2 cellular contexts compared by ENCODE assay signal in genomic region chr11:47631473-47631872, GRCh38.
TF ChIP-seq lines count a peak whose summit lies in the region.

No MANE protein-coding gene starts in this region.

TF ChIP-seq in HEK293, 187 proteins besides CTCF, POLR2A, EP300 and RAD21:
- no peak for TF ChIP-seq ZSCAN30 (tag by site-specific recombination; IDR thresholded peaks at IDR 0.05)
- TF ChIP-seq ZBTB17 (tag by site-specific recombination; IDR thresholded peaks at IDR 0.05) = peak; percentile 72
- TF ChIP-seq ZNF138 (tag by site-specific recombination; IDR thresholded peaks at IDR 0.05; ENCODE audit: borderline replicate concordance) = no peak
- TF ChIP-seq, protein P1, sequence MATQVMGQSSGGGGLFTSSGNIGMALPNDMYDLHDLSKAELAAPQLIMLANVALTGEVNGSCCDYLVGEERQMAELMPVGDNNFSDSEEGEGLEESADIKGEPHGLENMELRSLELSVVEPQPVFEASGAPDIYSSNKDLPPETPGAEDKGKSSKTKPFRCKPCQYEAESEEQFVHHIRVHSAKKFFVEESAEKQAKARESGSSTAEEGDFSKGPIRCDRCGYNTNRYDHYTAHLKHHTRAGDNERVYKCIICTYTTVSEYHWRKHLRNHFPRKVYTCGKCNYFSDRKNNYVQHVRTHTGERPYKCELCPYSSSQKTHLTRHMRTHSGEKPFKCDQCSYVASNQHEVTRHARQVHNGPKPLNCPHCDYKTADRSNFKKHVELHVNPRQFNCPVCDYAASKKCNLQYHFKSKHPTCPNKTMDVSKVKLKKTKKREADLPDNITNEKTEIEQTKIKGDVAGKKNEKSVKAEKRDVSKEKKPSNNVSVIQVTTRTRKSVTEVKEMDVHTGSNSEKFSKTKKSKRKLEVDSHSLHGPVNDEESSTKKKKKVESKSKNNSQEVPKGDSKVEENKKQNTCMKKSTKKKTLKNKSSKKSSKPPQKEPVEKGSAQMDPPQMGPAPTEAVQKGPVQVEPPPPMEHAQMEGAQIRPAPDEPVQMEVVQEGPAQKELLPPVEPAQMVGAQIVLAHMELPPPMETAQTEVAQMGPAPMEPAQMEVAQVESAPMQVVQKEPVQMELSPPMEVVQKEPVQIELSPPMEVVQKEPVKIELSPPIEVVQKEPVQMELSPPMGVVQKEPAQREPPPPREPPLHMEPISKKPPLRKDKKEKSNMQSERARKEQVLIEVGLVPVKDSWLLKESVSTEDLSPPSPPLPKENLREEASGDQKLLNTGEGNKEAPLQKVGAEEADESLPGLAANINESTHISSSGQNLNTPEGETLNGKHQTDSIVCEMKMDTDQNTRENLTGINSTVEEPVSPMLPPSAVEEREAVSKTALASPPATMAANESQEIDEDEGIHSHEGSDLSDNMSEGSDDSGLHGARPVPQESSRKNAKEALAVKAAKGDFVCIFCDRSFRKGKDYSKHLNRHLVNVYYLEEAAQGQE (tag by site-specific recombination; IDR thresholded peaks at IDR 0.05) = no peak
- TF ChIP-seq, protein P2, sequence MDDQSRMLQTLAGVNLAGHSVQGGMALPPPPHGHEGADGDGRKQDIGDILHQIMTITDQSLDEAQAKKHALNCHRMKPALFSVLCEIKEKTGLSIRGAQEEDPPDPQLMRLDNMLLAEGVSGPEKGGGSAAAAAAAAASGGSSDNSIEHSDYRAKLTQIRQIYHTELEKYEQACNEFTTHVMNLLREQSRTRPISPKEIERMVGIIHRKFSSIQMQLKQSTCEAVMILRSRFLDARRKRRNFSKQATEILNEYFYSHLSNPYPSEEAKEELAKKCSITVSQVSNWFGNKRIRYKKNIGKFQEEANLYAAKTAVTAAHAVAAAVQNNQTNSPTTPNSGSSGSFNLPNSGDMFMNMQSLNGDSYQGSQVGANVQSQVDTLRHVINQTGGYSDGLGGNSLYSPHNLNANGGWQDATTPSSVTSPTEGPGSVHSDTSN (CRISPR knock-in tag; IDR thresholded peaks at IDR 0.05) = no peak
- TF ChIP-seq ZNF416 (tag by site-specific recombination; IDR thresholded peaks at IDR 0.05) = no peak
- no peak for TF ChIP-seq ZNF112 (tag by site-specific recombination; IDR thresholded peaks at IDR 0.05)
- 0 out of 2 replicates have a peak, but pooled peaks have one; percentile 12 for TF ChIP-seq ZNF366 (tag by site-specific recombination; conservative IDR thresholded peaks at IDR 0.05)
- TF ChIP-seq FEZF1 (tag by site-specific recombination; IDR thresholded peaks at IDR 0.05) = peak; percentile 44
- no peak for TF ChIP-seq ZNF26 (tag by site-specific recombination; IDR thresholded peaks at IDR 0.05)
- 0 out of 2 replicates have a peak, but pooled peaks have one; percentile 10 for TF ChIP-seq PRDM1 (tag by site-specific recombination; IDR thresholded peaks at IDR 0.05)
- TF ChIP-seq ZNF561 (tag by site-specific recombination; IDR thresholded peaks at IDR 0.05; ENCODE audit: borderline replicate concordance) = no peak
- no peak for TF ChIP-seq ZNF311 (tag by site-specific recombination; IDR thresholded peaks at IDR 0.05; ENCODE audit: borderline replicate concordance)
- no peak for TF ChIP-seq ZBTB7A (tag by site-specific recombination; IDR thresholded peaks at IDR 0.05; ENCODE audit: low read depth)
- peak; percentile 47 for TF ChIP-seq ZFHX2 (tag by site-specific recombination; conservative IDR thresholded peaks at IDR 0.05)
- peak; percentile 80 for TF ChIP-seq ZNF350 (tag by site-specific recombination; IDR thresholded peaks at IDR 0.05)
- no peak for TF ChIP-seq ZNF394 (tag by site-specific recombination; IDR thresholded peaks at IDR 0.05; ENCODE audit: borderline replicate concordance)
- no peak for TF ChIP-seq ZNF335 (tag by site-specific recombination; conservative IDR thresholded peaks at IDR 0.05)

TF ChIP-seq in endothelial cell of umbilical vein, 7 proteins besides CTCF, POLR2A, EP300 and RAD21:
- TF ChIP-seq POLR2AphosphoS5 (IDR thresholded peaks at IDR 0.05; ENCODE audit: insufficient read depth, low read depth, low read length) = no peak
- no peak for TF ChIP-seq FOS (IDR thresholded peaks at IDR 0.05; ENCODE audit: borderline replicate concordance, insufficient read depth, low read length)
- TF ChIP-seq MYC (IDR thresholded peaks at IDR 0.05; ENCODE audit: low read depth, low read length) = no peak
- no peak for TF ChIP-seq EZH2 (IDR thresholded peaks at IDR 0.05; ENCODE audit: borderline replicate concordance, low read depth, low read length, severe bottlenecking)
- no peak for TF ChIP-seq JUN (IDR thresholded peaks at IDR 0.05; ENCODE audit: borderline replicate concordance, insufficient read depth, insufficient read length, low read depth)
- TF ChIP-seq GATA2 (IDR thresholded peaks at IDR 0.05; ENCODE audit: insufficient read depth, insufficient read length, low read depth, low read length) = no peak
- TF ChIP-seq MAX (IDR thresholded peaks at IDR 0.05; ENCODE audit: insufficient read depth, insufficient read length) = no peak
